ENCODE assay signal across 12 cellular contexts in genomic region chr12:27260746-27261145, GRCh38. TPM values are rescaled to one million over a fixed set of nuclear protein-coding genes. Genes with fewer than 3 reads are reported as not detected.
DNase-seq lines count a peak whose midpoint lies in the region; FAIRE-seq and TF ChIP-seq lines count a peak whose summit lies in the region.
"Had no signal": no experiment of that assay in that cellular context is flagged by ENCODE, and none has a peak within 500 bp of the region (broad histone marks: within the 10 kb centered on the region; RNA-seq: fewer than 3 reads in every experiment).

No MANE protein-coding gene starts in this region.

- TF ChIP-seq CTCF in 22Rv1 (IDR thresholded peaks at IDR 0.05) (no peak), endothelial cell of umbilical vein (IDR thresholded peaks at IDR 0.05; ENCODE audit: extremely low read depth in 1 of 2, insufficient read depth in 1 of 2, low read depth in 1 of 2, low read length in 2 of 2) (no peak), neutrophil (IDR thresholded peaks at IDR 0.05) (no peak), Peyer's patch (IDR thresholded peaks at IDR 0.05) (no peak)

- peak overlapping the region; percentile 12 for H3K4me2 ChIP-seq in endothelial cell of umbilical vein (ENCODE audit: insufficient read depth, low read length)

- H3K9me1 ChIP-seq in endothelial cell of umbilical vein (replicated peaks; ENCODE audit: control insufficient read depth, extremely low read depth, insufficient read depth, low read length), result peaks cover 3% of the 10 kb centered on the region

- peaks cover 7% of the 10 kb centered on the region for H4K20me1 ChIP-seq in endothelial cell of umbilical vein (replicated peaks; ENCODE audit: control insufficient read depth, extremely low read depth, insufficient read depth, low read length)

- no peak for FAIRE-seq in endothelial cell of umbilical vein (lab: Jason Lieb, UNC)

- POLR2A ChIA-PET in endothelial cell of umbilical vein (lab: Charles Lee), result no interaction called here

- H3K27me3 ChIP-seq in endothelial cell of umbilical vein (ENCODE audit: control insufficient read depth in 2 of 2, insufficient read depth in 2 of 2, low read length in 2 of 2) (no peaks in the 10 kb centered on the region), neutrophil (no peaks in the 10 kb centered on the region), Peyer's patch (no peaks in the 10 kb centered on the region)
- H3K27me3 ChIP-seq: upper lobe of right lung had no signal

- peaks cover 17% of the 10 kb centered on the region for H3K79me2 ChIP-seq in endothelial cell of umbilical vein (ENCODE audit: control insufficient read depth, insufficient read depth, low read length)

- peak overlapping the region; percentile 46 for H3K27ac ChIP-seq in 22Rv1
- no peak overlapping the region for H3K27ac ChIP-seq in endothelial cell of umbilical vein (ENCODE audit: insufficient read depth, low read depth, low read length)
- peak overlapping the region; percentile 33 for H3K27ac ChIP-seq in neutrophil
- H3K27ac ChIP-seq in Peyer's patch, result peak overlapping the region in 2 of 4 donors; percentile 41 to 56
- H3K27ac ChIP-seq: RWPE1 had no signal

- H3K36me3 ChIP-seq in endothelial cell of umbilical vein (ENCODE audit: control insufficient read depth in 2 of 2, extremely low read depth in 1 of 2, insufficient read depth in 2 of 2, low read length in 2 of 2) (no peaks in the 10 kb centered on the region), neutrophil (no peaks in the 10 kb centered on the region), Peyer's patch (no peaks in the 10 kb centered on the region)
- H3K36me3 ChIP-seq: upper lobe of right lung had no signal

- no TSS peak for BruUV-seq in endothelial cell of umbilical vein (replicated peaks; lab: Mats Ljungman, UMichigan)

- H2AFZ ChIP-seq in endothelial cell of umbilical vein (ENCODE audit: low read depth, low read length), result no peak overlapping the region

- TF ChIP-seq POLR2A in endothelial cell of umbilical vein (IDR thresholded peaks at IDR 0.05; ENCODE audit: low read depth, low read length), result no peak
- no peak for TF ChIP-seq POLR2A in Peyer's patch (IDR thresholded peaks at IDR 0.05)

- dilution Hi-C loops in endothelial cell of umbilical vein (cut with MboI; ENCODE audit: extremely low pct_ligation_motif_present, low sequenced_read_pairs), result no loop called here

- intact Hi-C loops in endothelial cell of umbilical vein (cut with micrococcal nuclease), result no loop called here

- CTCF ChIA-PET in endothelial cell of umbilical vein (lab: Charles Lee), result interaction anchor here (0.8 to 3.2 kb wide), 5 partner anchors 9 to 45 kb away, joined by 3 to 16 read pairs (median 4); no protein-coding TSS in a partner anchor

- no peak overlapping the region for H3K9ac ChIP-seq in endothelial cell of umbilical vein (replicated peaks; ENCODE audit: extremely low read depth, insufficient read depth, low read length)

- H3K4me3 ChIP-seq in endothelial cell of umbilical vein (replicated peaks in 1 of 3; ENCODE audit: insufficient read depth in 1 of 3, low read depth in 1 of 3, low read length in 3 of 3) (no peak overlapping the region), neutrophil (ENCODE audit: low read depth in 1 of 2, low read length in 1 of 2) (no peak overlapping the region), Peyer's patch (no peak overlapping the region)
- H3K4me3 ChIP-seq: upper lobe of right lung had no signal

- DNase-seq in NCI-H446 treated with DMSO at 0.1 percent for 48 hours (lab: John Stamatoyannopoulos, UW) (peak; percentile 34), endothelial cell of umbilical vein (ENCODE audit: low read depth, low spot score) (peak; percentile 30), Peyer's patch (no peak), foreskin melanocyte (no peak), hepatic stellate cell (ENCODE audit: low spot score) (no peak)
- DNase-seq in stimulated activated CD4-positive, alpha-beta T cell treated with anti-CD3 and anti-CD28 coated beads, Interleukin-12 subunit alpha, Interleukin-12 subunit beta, amount 100 ng/mL, for 4 hours, result no peak
- DNase-seq: NCI-H187; stimulated activated CD4-positive, alpha-beta T cell treated with anti-CD3 and anti-CD28 coated beads, Interleukin-2, amount 100 ng/mL, for 48 hours; upper lobe of right lung had no signal

- H3K4me1 ChIP-seq in endothelial cell of umbilical vein (ENCODE audit: control insufficient read depth, extremely low read depth, insufficient read depth, low read length), result peaks cover 15% of the 10 kb centered on the region
- H3K4me1 ChIP-seq in neutrophil (ENCODE audit: control insufficient read depth in 1 of 2, insufficient read depth in 1 of 2, low read depth in 1 of 2, low read length in 1 of 2), result peaks cover 0 to 4% of the 10 kb centered on the region in 2 experiments
- H3K4me1 ChIP-seq in Peyer's patch, result peaks cover 0 to 7% (median 2%) of the 10 kb centered on the region in 4 donors

- H3K9me3 ChIP-seq in endothelial cell of umbilical vein (replicated peaks; ENCODE audit: control insufficient read depth, insufficient read depth, low read length), result no peaks in the 10 kb centered on the region
- H3K9me3 ChIP-seq in neutrophil, result no peaks in the 10 kb centered on the region
- H3K9me3 ChIP-seq in Peyer's patch, result no peaks in the 10 kb centered on the region
- H3K9me3 ChIP-seq: upper lobe of right lung had no signal

TF ChIP-seq in endothelial cell of umbilical vein, 7 proteins besides CTCF, POLR2A, EP300 and RAD21:
- TF ChIP-seq JUN (IDR thresholded peaks at IDR 0.05; ENCODE audit: borderline replicate concordance, insufficient read depth, insufficient read length, low read depth) (peak; percentile 40), MAX (IDR thresholded peaks at IDR 0.05; ENCODE audit: insufficient read depth, insufficient read length) (no peak), FOS (IDR thresholded peaks at IDR 0.05; ENCODE audit: borderline replicate concordance, insufficient read depth, low read length) (peak; percentile 47)

RNA-seq across cellular contexts. Expression of gene STK38L, which starts 16.7 kb away (rescaled TPM):
- total RNA-seq in endothelial cell of umbilical vein (58.4 and 60.0 TPM in 2 replicates), Peyer's patch (10 to 100 TPM; 19.6 to 33.0 (median 22.1) TPM)
- polyA plus RNA-seq in endothelial cell of umbilical vein, result 8.9 and 14.7 TPM in 2 replicates
- 13.4 and 15.9 TPM in 2 replicates for polyA plus RNA-seq in endothelial cell of umbilical vein (2011; cell fraction: cytosol; rRNA removed)
- polyA plus RNA-seq in endothelial cell of umbilical vein (2011; cell fraction: nucleus; rRNA removed), result 59.2 and 69.9 TPM in 2 replicates
- polyA plus RNA-seq in endothelial cell of umbilical vein (2012), result 37.1 and 44.9 TPM in 2 replicates
- 22.9 and 30.2 TPM in 2 replicates for polyA minus RNA-seq in endothelial cell of umbilical vein
- polyA minus RNA-seq in endothelial cell of umbilical vein (2011; cell fraction: cytosol; rRNA and poly(A)+ RNA removed), result 3.7 TPM
- polyA minus RNA-seq in endothelial cell of umbilical vein (2011; cell fraction: nucleus; rRNA and poly(A)+ RNA removed), result 61.3 and 69.6 TPM in 2 replicates

Comparison
In these comparisons a context has a peak if more than half of its experiments do, and no peak if none do; other contexts are left out.
1. DNase-seq: peak in NCI-H446 treated with DMSO at 0.1 percent for 48 hours (single experiment) and endothelial cell of umbilical vein (single experiment); none in Peyer's patch (0 of 3), foreskin melanocyte (single experiment), stimulated activated CD4-positive, alpha-beta T cell treated with anti-CD3 and anti-CD28 coated beads, Interleukin-12 subunit alpha, Interleukin-12 subunit beta, amount 100 ng/mL, for 4 hours (single experiment) and hepatic stellate cell (single experiment).